In genomic region chr1:47621977-47622376, GRCh38 we compare ENCODE assay signal across 16 cellular contexts.
DNase-seq lines count a peak whose midpoint lies in the region; TF ChIP-seq lines count a peak whose summit lies in the region.
"Had no signal": no experiment of that assay in that cellular context is flagged by ENCODE, and none has a peak within 500 bp of the region (broad histone marks: within the 10 kb centered on the region; RNA-seq: fewer than 3 reads in every experiment).

No MANE protein-coding gene starts in this region.

- H3K27me3 Mint-ChIP-seq in activated T-helper 2 cell treated with anti-CD3 and anti-CD28 coated beads, Interferon-gamma antibody, Interleukin-2, Interleukin-4, amounts not matched to agents 10 μg/mL and 5 μg/mL and 100 μg/mL, durations not matched to agents 14 hours and 24 hours and 36 hours (ENCODE audit: low read depth) = no peaks in the 10 kb centered on the region

- H3K9me3 Mint-ChIP-seq in activated T-helper 2 cell treated with anti-CD3 and anti-CD28 coated beads, Interferon-gamma antibody, Interleukin-2, Interleukin-4, amounts not matched to agents 10 μg/mL and 5 μg/mL and 100 μg/mL, durations not matched to agents 14 hours and 24 hours and 36 hours = no peaks in the 10 kb centered on the region
- H3K9me3 Mint-ChIP-seq: CD8-positive, alpha-beta memory T cell had no signal

- no peaks in the 10 kb centered on the region for H3K36me3 ChIP-seq in right atrium auricular region
- H3K36me3 ChIP-seq in left ventricle myocardium inferior = no peaks in the 10 kb centered on the region
- H3K36me3 ChIP-seq in skeletal muscle tissue (ENCODE audit: control insufficient read depth in 3 of 3, insufficient read depth in 3 of 3, low read length in 3 of 3) = no peaks in the 10 kb centered on the region

- H3K36me3 Mint-ChIP-seq in activated T-helper 2 cell treated with anti-CD3 and anti-CD28 coated beads, Interferon-gamma antibody, Interleukin-2, Interleukin-4, amounts not matched to agents 10 μg/mL and 5 μg/mL and 100 μg/mL, durations not matched to agents 14 hours and 24 hours and 36 hours (ENCODE audit: low read depth) = no peaks in the 10 kb centered on the region
- H3K36me3 Mint-ChIP-seq: CD8-positive, alpha-beta memory T cell; IgD-negative memory B cell had no signal

- H3K27me3 ChIP-seq in right atrium auricular region (no peaks in the 10 kb centered on the region), left ventricle myocardium inferior (ENCODE audit: low read depth) (peaks cover 29% of the 10 kb centered on the region), skeletal muscle tissue (ENCODE audit: control insufficient read depth in 3 of 3, insufficient read depth in 3 of 3, low read length in 3 of 3) (no peaks in the 10 kb centered on the region)

- TF ChIP-seq CTCF in right atrium auricular region (IDR thresholded peaks at IDR 0.05) = no peak
- TF ChIP-seq CTCF in left ventricle myocardium inferior (IDR thresholded peaks at IDR 0.05; ENCODE audit: borderline replicate concordance) = no peak
- TF ChIP-seq CTCF in RWPE1 (conservative IDR thresholded peaks at IDR 0.05; ENCODE audit: low read depth) = no peak

- DNase-seq in right atrium auricular region (ENCODE audit: low spot score) (peak; percentile 30), left ventricle myocardium inferior (no peak), islet precursor cell (peak; percentile 14), RWPE1 (ENCODE audit: low spot score) (no peak), NCI-H2029 (lab: John Stamatoyannopoulos, UW) (no peak)
- DNase-seq in activated T-helper 2 cell treated with anti-CD3 and anti-CD28 coated beads, Interferon-gamma antibody, Interleukin-2, Interleukin-4, amounts not matched to agents 10 μg/mL and 5 μg/mL and 100 μg/mL, durations not matched to agents 14 hours and 24 hours and 36 hours (ENCODE audit: low spot score) = no peak
- DNase-seq: Calu3; CD8-positive, alpha-beta memory T cell; DMS153; NCI-H1105; NCI-H1694; NCI-H2081 treated with DMSO at 0.1 percent for 48 hours; PC-9 had no signal

- H3K9me3 ChIP-seq in right atrium auricular region (no peaks in the 10 kb centered on the region), left ventricle myocardium inferior (replicated peaks) (no peaks in the 10 kb centered on the region), skeletal muscle tissue (ENCODE audit: control insufficient read depth in 3 of 3, low read length in 3 of 3) (no peaks in the 10 kb centered on the region)

- H3K4me1 ChIP-seq in right atrium auricular region (no peaks in the 10 kb centered on the region), left ventricle myocardium inferior (no peaks in the 10 kb centered on the region), skeletal muscle tissue (ENCODE audit: control insufficient read depth in 3 of 3, insufficient read depth in 3 of 3, low read length in 3 of 3) (peaks cover 14 to 24% (median 19%) of the 10 kb centered on the region in 3 donors)

- H3K4me3 Mint-ChIP-seq in activated T-helper 2 cell treated with anti-CD3 and anti-CD28 coated beads, Interferon-gamma antibody, Interleukin-2, Interleukin-4, amounts not matched to agents 10 μg/mL and 5 μg/mL and 100 μg/mL, durations not matched to agents 14 hours and 24 hours and 36 hours (ENCODE audit: low read depth) = no peak overlapping the region
- H3K4me3 Mint-ChIP-seq: CD8-positive, alpha-beta memory T cell; IgD-negative memory B cell had no signal

- no peak overlapping the region for H3K4me3 ChIP-seq in right atrium auricular region
- H3K4me3 ChIP-seq in left ventricle myocardium inferior = no peak overlapping the region
- H3K4me3 ChIP-seq in skeletal muscle tissue (ENCODE audit: low read length in 3 of 3) = no peak overlapping the region
- H3K4me3 ChIP-seq: PC-9 had no signal

- no peaks in the 10 kb centered on the region for H3K4me1 Mint-ChIP-seq in activated T-helper 2 cell treated with anti-CD3 and anti-CD28 coated beads, Interferon-gamma antibody, Interleukin-2, Interleukin-4, amounts not matched to agents 10 μg/mL and 5 μg/mL and 100 μg/mL, durations not matched to agents 14 hours and 24 hours and 36 hours (ENCODE audit: low read depth)
- H3K4me1 Mint-ChIP-seq: CD8-positive, alpha-beta memory T cell; IgD-negative memory B cell had no signal

- CTCF ChIA-PET in RWPE1 (lab: Yijun Ruan, JAX) = no interaction called here

- H3K27ac Mint-ChIP-seq in activated T-helper 2 cell treated with anti-CD3 and anti-CD28 coated beads, Interferon-gamma antibody, Interleukin-2, Interleukin-4, amounts not matched to agents 10 μg/mL and 5 μg/mL and 100 μg/mL, durations not matched to agents 14 hours and 24 hours and 36 hours = no peak overlapping the region
- H3K27ac Mint-ChIP-seq: IgD-negative memory B cell had no signal

- H3K9ac ChIP-seq in skeletal muscle tissue (ENCODE audit: low read depth in 1 of 3, low read length in 3 of 3) = no peak overlapping the region

- intact Hi-C loops in left ventricle myocardium inferior (cut with micrococcal nuclease) = no loop called here
- intact Hi-C loops in activated T-helper 2 cell treated with anti-CD3 and anti-CD28 coated beads, Interferon-gamma antibody, Interleukin-2, Interleukin-4, amounts not matched to agents 10 μg/mL and 5 μg/mL and 100 μg/mL, durations not matched to agents 14 hours and 24 hours and 36 hours (cut with micrococcal nuclease) = no loop called here

- POLR2A ChIA-PET in RWPE1 (lab: Yijun Ruan, JAX; ENCODE audit: low non-redundant PET) = no interaction called here

- H3K27ac ChIP-seq in right atrium auricular region (no peak overlapping the region), left ventricle myocardium inferior (replicated peaks) (no peak overlapping the region), skeletal muscle tissue (ENCODE audit: low read depth, low read length) (peak overlapping the region; percentile 27), RWPE1 (no peak overlapping the region)
- H3K27ac ChIP-seq: C4-2B, PC-9 had no signal

Comparison
In these comparisons a context has a peak if more than half of its experiments do, and no peak if none do; other contexts are left out.
1. DNase-seq: peak in right atrium auricular region (single experiment) and islet precursor cell (single experiment); none in left ventricle myocardium inferior (single experiment), RWPE1 (single experiment), activated T-helper 2 cell treated with anti-CD3 and anti-CD28 coated beads, Interferon-gamma antibody, Interleukin-2, Interleukin-4, amounts not matched to agents 10 μg/mL and 5 μg/mL and 100 μg/mL, durations not matched to agents 14 hours and 24 hours and 36 hours (single experiment) and NCI-H2029 (single experiment).